ENCODE assay signal across 13 cellular contexts in the genomic region with DNA sequence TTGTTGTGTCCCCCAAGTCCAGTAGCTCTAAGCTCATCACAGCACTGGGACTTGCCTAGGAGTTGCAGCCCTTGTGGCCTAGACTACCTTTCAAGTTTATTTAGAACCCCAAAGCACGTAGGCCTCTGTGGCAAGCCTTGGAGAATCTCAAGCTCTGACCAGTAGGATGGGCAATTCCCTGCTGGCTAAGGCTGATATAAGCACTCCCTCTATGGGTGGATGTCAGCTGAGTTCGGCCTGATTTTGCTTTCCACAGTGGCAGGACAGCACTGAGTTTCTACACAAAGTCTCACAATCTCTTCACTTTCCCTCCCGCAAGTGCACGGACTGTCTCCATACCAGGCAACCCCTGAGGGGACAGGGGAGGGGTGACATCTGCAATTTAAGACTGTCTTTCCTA.
A peak's percentile ranks its signal among the peaks of the same experiment; 100 is the strongest.
DNase-seq lines count a peak whose midpoint lies in the region; ATAC-seq, FAIRE-seq and TF ChIP-seq lines count a peak whose summit lies in the region.
"Had no signal": no experiment of that assay in that cellular context is flagged by ENCODE, and none has a peak within 500 bp of the region (broad histone marks: within the 10 kb centered on the region; RNA-seq: fewer than 3 reads in every experiment).

No MANE protein-coding gene starts in this region.

- H3K4me3 ChIP-seq in HepG2 (replicated peaks in 1 of 3; ENCODE audit: insufficient read depth in 1 of 3, low read depth in 2 of 3, low read length in 3 of 3): no peak overlapping the region
- no peak overlapping the region for H3K4me3 ChIP-seq in right lobe of liver
- no peak overlapping the region for H3K4me3 ChIP-seq in PC-3 (ENCODE audit: low read length)
- H3K4me3 ChIP-seq in osteoblast (ENCODE audit: insufficient read depth, low read length): no peak overlapping the region
- H3K4me3 ChIP-seq: pancreas had no signal

- H3K9me3 ChIP-seq in HepG2 (ENCODE audit: low read length) (no peaks in the 10 kb centered on the region), right lobe of liver (no peaks in the 10 kb centered on the region), PC-3 (ENCODE audit: low read length) (no peaks in the 10 kb centered on the region), osteoblast (ENCODE audit: low read depth, low read length) (peaks cover 4% of the 10 kb centered on the region)
- H3K9me3 ChIP-seq: pancreas had no signal

- H3K36me3 ChIP-seq in HepG2 (replicated peaks in 1 of 2; ENCODE audit: control insufficient read depth in 1 of 2, insufficient read depth in 2 of 2, low read length in 2 of 2): no peaks in the 10 kb centered on the region
- no peaks in the 10 kb centered on the region for H3K36me3 ChIP-seq in right lobe of liver
- H3K36me3 ChIP-seq in PC-3 (ENCODE audit: low read depth, low read length): no peaks in the 10 kb centered on the region
- no peaks in the 10 kb centered on the region for H3K36me3 ChIP-seq in osteoblast (ENCODE audit: insufficient read depth, low read length)
- H3K36me3 ChIP-seq: pancreas had no signal

- no peak for DNase-seq in HepG2 (ENCODE audit: low spot score)
- DNase-seq in right lobe of liver: no peak
- peak; percentile 39 for DNase-seq in PC-3
- peak in 1 of 2 donors; percentile 7 for DNase-seq in foreskin keratinocyte
- no peak for DNase-seq in osteoblast (ENCODE audit: insufficient read length, low spot score, missing footprints)
- DNase-seq in nucleus accumbens (lab: John Stamatoyannopoulos, UW): no peak
- DNase-seq: NCI-H1436; pancreas; stimulated activated CD4-positive, alpha-beta T cell treated with anti-CD3 and anti-CD28 coated beads, Interleukin-2, amount 100 ng/mL, for 24 hours had no signal

- CTCF ChIA-PET in HepG2 (lab: Yijun Ruan, JAX; ENCODE audit: low intra/inter-chr PET ratio, low total read pairs) (no interaction called here), PC-3 (lab: Charles Lee) (no interaction called here)

- H3K27me3 ChIP-seq in HepG2 (ENCODE audit: control insufficient read depth in 1 of 2, insufficient read depth in 2 of 2, low read length in 2 of 2) (no peaks in the 10 kb centered on the region), right lobe of liver (no peaks in the 10 kb centered on the region), PC-3 (ENCODE audit: low read length) (no peaks in the 10 kb centered on the region), foreskin keratinocyte (no peaks in the 10 kb centered on the region), osteoblast (ENCODE audit: insufficient read depth, low read length) (no peaks in the 10 kb centered on the region)
- H3K27me3 ChIP-seq: pancreas had no signal

- TF ChIP-seq POLR2A in HepG2 (IDR thresholded peaks at IDR 0.05; ENCODE audit: insufficient read depth in 1 of 2, low read depth in 2 of 2, low read length in 2 of 2): no peak
- no peak for TF ChIP-seq POLR2A in right lobe of liver (IDR thresholded peaks at IDR 0.05)

- H3K79me2 ChIP-seq in HepG2 (ENCODE audit: insufficient read depth, low read length) (no peaks in the 10 kb centered on the region), PC-3 (ENCODE audit: low read length) (no peaks in the 10 kb centered on the region), osteoblast (ENCODE audit: insufficient read depth, low read length) (no peaks in the 10 kb centered on the region)

- TF ChIP-seq CTCF in HepG2 (CRISPR knock-in tag; IDR thresholded peaks at IDR 0.05) (peak; percentile 50), right lobe of liver (IDR thresholded peaks at IDR 0.05) (no peak), PC-3 (conservative IDR thresholded peaks at IDR 0.05; ENCODE audit: low read depth, low read length) (peak; percentile 47; the same call in 1 of the 2 replicates), foreskin keratinocyte (conservative IDR thresholded peaks at IDR 0.05) (peak; percentile 40), osteoblast (IDR thresholded peaks at IDR 0.05; ENCODE audit: extremely low read depth, low read depth, low read length) (no peak)

- 6% methylated on average over 3 of the region's 4 CpGs for WGBS in HepG2 (ENCODE audit: low lambda C conversion rate)
- WGBS in right lobe of liver (ENCODE audit: insufficient coverage, low coverage, low lambda C conversion rate, missing lambda C conversion rate): 73% methylated on average over 3 of the region's 4 CpGs

- no peaks in the 10 kb centered on the region for H3F3A ChIP-seq in PC-3 (ENCODE audit: low read length, unreplicated experiment)

- H2AFZ ChIP-seq in HepG2 (ENCODE audit: low read length) (no peak overlapping the region), PC-3 (ENCODE audit: low read length) (no peak overlapping the region), osteoblast (ENCODE audit: low read length) (no peak overlapping the region)

- intact Hi-C loops in HepG2 (cut with micrococcal nuclease; ENCODE audit: unreplicated experiment): loop anchor here (1.0 to 5.0 kb wide), 2 partner anchors 114 to 362 kb away; no protein-coding TSS in a partner anchor
- intact Hi-C loops in right lobe of liver (cut with DNase I): no loop called here
- intact Hi-C loops in PC-3 (cut with micrococcal nuclease): loop anchor here (1.0 kb wide), 2 partner anchors 114 to 360 kb away; no protein-coding TSS in a partner anchor

- POLR2A ChIA-PET in HepG2 (lab: Yijun Ruan, JAX) (no interaction called here), PC-3 (lab: Charles Lee; ENCODE audit: unreplicated experiment) (no interaction called here)

- no peaks in the 10 kb centered on the region for H3K9me2 ChIP-seq in PC-3 (replicated peaks; ENCODE audit: low read length)

- no TSS peak for BruUV-seq in HepG2 (replicated peaks; lab: Mats Ljungman, UMichigan)
- no TSS peak for BruUV-seq in PC-3 (replicated peaks; lab: Mats Ljungman, UMichigan)

- H3K4me1 ChIP-seq in HepG2 (ENCODE audit: insufficient read depth, low read length): no peaks in the 10 kb centered on the region
- no peaks in the 10 kb centered on the region for H3K4me1 ChIP-seq in right lobe of liver
- no peaks in the 10 kb centered on the region for H3K4me1 ChIP-seq in PC-3 (ENCODE audit: insufficient read depth, low read length)
- no peaks in the 10 kb centered on the region for H3K4me1 ChIP-seq in foreskin keratinocyte
- H3K4me1 ChIP-seq in osteoblast (ENCODE audit: insufficient read depth, low read length): no peaks in the 10 kb centered on the region
- H3K4me1 ChIP-seq: pancreas had no signal

- FAIRE-seq in HepG2 (lab: Jason Lieb, UNC): no peak
- FAIRE-seq: pancreas had no signal

- no peak overlapping the region for H3K9ac ChIP-seq in HepG2 (ENCODE audit: insufficient read depth, low read depth, low read length)
- H3K9ac ChIP-seq in PC-3 (ENCODE audit: low read length): no peak overlapping the region

- in situ Hi-C loops in HepG2 (cut with HindIII; ENCODE audit: extremely low pct_ligation_motif_present, low pct_unique_long_range_greater_than_20kb): no loop called here

- ATAC-seq in HepG2 (peak; percentile 89), right lobe of liver (no peak), PC-3 (peak; percentile 78), foreskin keratinocyte (peak; percentile 27), GM19397 (IDR thresholded peaks at IDR 0.05; ENCODE audit: unreplicated experiment) (no peak), HG02938 (IDR thresholded peaks at IDR 0.05; ENCODE audit: unreplicated experiment) (no peak)
- ATAC-seq: activated T-helper 17 cell treated with anti-CD3 and anti-CD28 coated beads, Interleukin-2, amount 50 U/mL, for 72 hours; pancreas had no signal

- no peaks in the 10 kb centered on the region for H4K20me1 ChIP-seq in HepG2 (ENCODE audit: insufficient read depth, low read length)
- H4K20me1 ChIP-seq in PC-3 (ENCODE audit: low read length): no peaks in the 10 kb centered on the region
- no peaks in the 10 kb centered on the region for H4K20me1 ChIP-seq in osteoblast (ENCODE audit: insufficient read depth, low read length)

- no peak overlapping the region for H3K4me2 ChIP-seq in HepG2 (ENCODE audit: low read depth, low read length)
- H3K4me2 ChIP-seq in PC-3 (ENCODE audit: low read length): no peak overlapping the region
- no peak overlapping the region for H3K4me2 ChIP-seq in osteoblast (ENCODE audit: insufficient read depth, low read length)

- TF ChIP-seq RAD21 in HepG2 (CRISPR knock-in tag; IDR thresholded peaks at IDR 0.05): no peak

- H3K27ac ChIP-seq in HepG2 (ENCODE audit: extremely low read length, insufficient read depth, low read length) (no peak overlapping the region), right lobe of liver (no peak overlapping the region), PC-3 (ENCODE audit: low read length) (no peak overlapping the region), foreskin keratinocyte (no peak overlapping the region), osteoblast (ENCODE audit: low read depth, low read length) (no peak overlapping the region)
- H3K27ac ChIP-seq: pancreas, RWPE1 had no signal

- no peak for TF ChIP-seq EP300 in HepG2 (IDR thresholded peaks at IDR 0.05; ENCODE audit: low read depth in 2 of 2, low read length in 2 of 2)
- no peak for TF ChIP-seq EP300 in HepG2 (CRISPR knock-in tag; IDR thresholded peaks at IDR 0.05; ENCODE audit: borderline replicate concordance)

TF ChIP-seq in HepG2, 621 proteins besides CTCF, POLR2A, EP300 and RAD21:
- TF ChIP-seq STAG1 (CRISPR knock-in tag; IDR thresholded peaks at IDR 0.05) (peak; percentile 46), ZNF34 (CRISPR knock-in tag; IDR thresholded peaks at IDR 0.05; ENCODE audit: borderline replicate concordance) (no peak)

Comparison
In these comparisons a context has a peak if more than half of its experiments do, and no peak if none do; other contexts are left out.
1. ATAC-seq: peak in HepG2 (single experiment), PC-3 (single experiment) and foreskin keratinocyte (single experiment); none in right lobe of liver (0 of 4), GM19397 (single experiment) and HG02938 (single experiment).
2. CTCF ChIP-seq: peak in HepG2 (single experiment), PC-3 (single experiment) and foreskin keratinocyte (single experiment); none in right lobe of liver (0 of 4) and osteoblast (single experiment).
3. intact Hi-C loops: an anchor here in HepG2 (1.0 to 5.0 kb wide) and PC-3 (1.0 kb wide); none called in right lobe of liver.